1 cellular context compared by ENCODE assay signal in genomic region chr1:112716133-112716720, GRCh38.
TF ChIP-seq lines count a peak whose summit lies in the region.

No MANE protein-coding gene starts in this region.

TF ChIP-seq in endothelial cell of umbilical vein, 7 proteins besides CTCF, POLR2A, EP300 and RAD21 (continued from another document):
- TF ChIP-seq MAX (IDR thresholded peaks at IDR 0.05; ENCODE audit: insufficient read depth, insufficient read length), result no peak
- no peak for TF ChIP-seq GATA2 (IDR thresholded peaks at IDR 0.05; ENCODE audit: insufficient read depth, insufficient read length, low read depth, low read length)
- TF ChIP-seq JUN (IDR thresholded peaks at IDR 0.05; ENCODE audit: borderline replicate concordance, insufficient read depth, insufficient read length, low read depth), result no peak
